ENCODE assay signal across 2 cellular contexts in the genomic region with DNA sequence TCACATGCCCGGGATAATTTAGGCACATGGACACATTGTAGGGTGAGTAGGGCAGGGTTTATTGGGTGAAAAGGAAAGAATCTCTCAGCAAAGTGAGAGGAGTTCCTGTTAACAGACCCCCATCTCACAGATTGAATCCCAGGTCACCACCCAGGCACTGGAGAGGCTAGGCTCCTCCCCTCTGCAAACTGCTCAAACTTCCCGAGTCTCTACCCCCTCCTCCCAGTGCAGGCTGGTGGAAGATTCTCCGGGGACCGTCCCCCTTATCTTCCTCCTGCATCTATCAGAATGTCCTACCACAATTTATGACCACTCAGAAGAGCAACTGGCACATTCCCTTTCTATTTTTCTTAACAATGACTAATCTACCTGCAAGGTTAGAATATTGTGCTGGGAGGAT.
TF ChIP-seq lines count a peak whose summit lies in the region.

No MANE protein-coding gene starts in this region.

TF ChIP-seq in IMR-90, 13 proteins besides CTCF, POLR2A, EP300 and RAD21:
- TF ChIP-seq CEBPB (IDR thresholded peaks at IDR 0.05; ENCODE audit: low read depth, low read length), result no peak
- no peak for TF ChIP-seq ELK1 (IDR thresholded peaks at IDR 0.05; ENCODE audit: borderline replicate concordance, low read depth, low read length)

TF ChIP-seq in K562, 482 proteins besides CTCF, POLR2A, EP300 and RAD21:
- TF ChIP-seq, protein P1, sequence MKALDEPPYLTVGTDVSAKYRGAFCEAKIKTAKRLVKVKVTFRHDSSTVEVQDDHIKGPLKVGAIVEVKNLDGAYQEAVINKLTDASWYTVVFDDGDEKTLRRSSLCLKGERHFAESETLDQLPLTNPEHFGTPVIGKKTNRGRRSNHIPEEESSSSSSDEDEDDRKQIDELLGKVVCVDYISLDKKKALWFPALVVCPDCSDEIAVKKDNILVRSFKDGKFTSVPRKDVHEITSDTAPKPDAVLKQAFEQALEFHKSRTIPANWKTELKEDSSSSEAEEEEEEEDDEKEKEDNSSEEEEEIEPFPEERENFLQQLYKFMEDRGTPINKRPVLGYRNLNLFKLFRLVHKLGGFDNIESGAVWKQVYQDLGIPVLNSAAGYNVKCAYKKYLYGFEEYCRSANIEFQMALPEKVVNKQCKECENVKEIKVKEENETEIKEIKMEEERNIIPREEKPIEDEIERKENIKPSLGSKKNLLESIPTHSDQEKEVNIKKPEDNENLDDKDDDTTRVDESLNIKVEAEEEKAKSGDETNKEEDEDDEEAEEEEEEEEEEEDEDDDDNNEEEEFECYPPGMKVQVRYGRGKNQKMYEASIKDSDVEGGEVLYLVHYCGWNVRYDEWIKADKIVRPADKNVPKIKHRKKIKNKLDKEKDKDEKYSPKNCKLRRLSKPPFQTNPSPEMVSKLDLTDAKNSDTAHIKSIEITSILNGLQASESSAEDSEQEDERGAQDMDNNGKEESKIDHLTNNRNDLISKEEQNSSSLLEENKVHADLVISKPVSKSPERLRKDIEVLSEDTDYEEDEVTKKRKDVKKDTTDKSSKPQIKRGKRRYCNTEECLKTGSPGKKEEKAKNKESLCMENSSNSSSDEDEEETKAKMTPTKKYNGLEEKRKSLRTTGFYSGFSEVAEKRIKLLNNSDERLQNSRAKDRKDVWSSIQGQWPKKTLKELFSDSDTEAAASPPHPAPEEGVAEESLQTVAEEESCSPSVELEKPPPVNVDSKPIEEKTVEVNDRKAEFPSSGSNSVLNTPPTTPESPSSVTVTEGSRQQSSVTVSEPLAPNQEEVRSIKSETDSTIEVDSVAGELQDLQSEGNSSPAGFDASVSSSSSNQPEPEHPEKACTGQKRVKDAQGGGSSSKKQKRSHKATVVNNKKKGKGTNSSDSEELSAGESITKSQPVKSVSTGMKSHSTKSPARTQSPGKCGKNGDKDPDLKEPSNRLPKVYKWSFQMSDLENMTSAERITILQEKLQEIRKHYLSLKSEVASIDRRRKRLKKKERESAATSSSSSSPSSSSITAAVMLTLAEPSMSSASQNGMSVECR (CRISPR knock-in tag; IDR thresholded peaks at IDR 0.05), result no peak
- TF ChIP-seq ELF4 (CRISPR knock-in tag; IDR thresholded peaks at IDR 0.05), result no peak
- no peak for TF ChIP-seq TAL1 (IDR thresholded peaks at IDR 0.05)
- no peak for TF ChIP-seq KAT2B (IDR thresholded peaks at IDR 0.05; ENCODE audit: low read depth, low read length)
- TF ChIP-seq, protein P2, sequence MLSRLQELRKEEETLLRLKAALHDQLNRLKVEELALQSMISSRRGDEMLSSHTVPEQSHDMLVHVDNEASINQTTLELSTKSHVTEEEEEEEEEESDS (CRISPR knock-in tag; IDR thresholded peaks at IDR 0.05), result no peak
- TF ChIP-seq TCF7 (IDR thresholded peaks at IDR 0.05; ENCODE audit: borderline replicate concordance), result no peak
- peak; percentile 31 for TF ChIP-seq MEIS2 (IDR thresholded peaks at IDR 0.05; ENCODE audit: partially characterized antibody)
- no peak for TF ChIP-seq NEUROD1 (IDR thresholded peaks at IDR 0.05; ENCODE audit: borderline replicate concordance, low read depth, low read length, partially characterized antibody)
- TF ChIP-seq CBX2 (IDR thresholded peaks at IDR 0.05; ENCODE audit: insufficient read depth, low read length, poor library complexity, severe bottlenecking), result no peak
- no peak for TF ChIP-seq PBX2 (CRISPR knock-in tag; IDR thresholded peaks at IDR 0.05; ENCODE audit: low read depth)
- peak; percentile 57 for TF ChIP-seq PBX2 (tag; conservative IDR thresholded peaks at IDR 0.05; ENCODE audit: low read depth)
- no peak for TF ChIP-seq L3MBTL2 (IDR thresholded peaks at IDR 0.05)
- TF ChIP-seq RAD51 (IDR thresholded peaks at IDR 0.05; ENCODE audit: borderline replicate concordance, low read depth), result no peak
- no peak for TF ChIP-seq SRSF7 (optimal IDR thresholded peaks at IDR 0.05; ENCODE audit: low read depth, low read length)
- TF ChIP-seq, protein P3, sequence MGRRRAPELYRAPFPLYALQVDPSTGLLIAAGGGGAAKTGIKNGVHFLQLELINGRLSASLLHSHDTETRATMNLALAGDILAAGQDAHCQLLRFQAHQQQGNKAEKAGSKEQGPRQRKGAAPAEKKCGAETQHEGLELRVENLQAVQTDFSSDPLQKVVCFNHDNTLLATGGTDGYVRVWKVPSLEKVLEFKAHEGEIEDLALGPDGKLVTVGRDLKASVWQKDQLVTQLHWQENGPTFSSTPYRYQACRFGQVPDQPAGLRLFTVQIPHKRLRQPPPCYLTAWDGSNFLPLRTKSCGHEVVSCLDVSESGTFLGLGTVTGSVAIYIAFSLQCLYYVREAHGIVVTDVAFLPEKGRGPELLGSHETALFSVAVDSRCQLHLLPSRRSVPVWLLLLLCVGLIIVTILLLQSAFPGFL (CRISPR knock-in tag; IDR thresholded peaks at IDR 0.05), result no peak
- no peak for TF ChIP-seq NCOA4 (IDR thresholded peaks at IDR 0.05; ENCODE audit: partially characterized antibody)
- TF ChIP-seq WHSC1 (IDR thresholded peaks at IDR 0.05; ENCODE audit: low read length), result no peak
